ENCODE assay signal across 12 cellular contexts in the genomic region with DNA sequence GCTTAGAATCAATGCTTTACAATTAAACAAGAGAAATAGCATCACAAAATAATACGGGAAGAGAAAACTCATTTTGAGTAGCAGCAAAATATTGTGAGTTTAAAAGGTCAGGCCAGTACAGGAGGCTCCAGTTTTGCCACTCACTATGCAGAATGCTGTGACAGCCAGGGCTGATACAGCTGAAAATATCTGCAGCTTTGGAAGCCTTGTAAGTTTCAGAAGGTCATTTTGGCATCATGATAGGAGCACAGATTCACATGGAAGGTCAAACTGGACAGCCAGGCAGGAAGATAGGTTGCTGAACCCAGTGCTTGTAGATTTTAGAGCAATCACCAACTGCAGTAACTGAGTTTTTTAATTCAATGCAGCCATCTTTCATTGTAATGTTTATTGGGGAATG. TPM values are rescaled to one million over a fixed set of nuclear protein-coding genes. Genes with fewer than 3 reads are reported as not detected.
DNase-seq lines count a peak whose midpoint lies in the region; ATAC-seq, FAIRE-seq and TF ChIP-seq lines count a peak whose summit lies in the region.
"Had no signal": no experiment of that assay in that cellular context is flagged by ENCODE, and none has a peak within 500 bp of the region (broad histone marks: within the 10 kb centered on the region; RNA-seq: fewer than 3 reads in every experiment).

No MANE protein-coding gene starts in this region.

- H3K4me2 ChIP-seq in PC-9 (peak overlapping the region; percentile 21; the same call in 1 of the 2 replicates), endothelial cell of umbilical vein (ENCODE audit: insufficient read depth, low read length) (peak overlapping the region; percentile 54)

- CTCF ChIA-PET in CD8-positive, alpha-beta memory T cell (lab: Charles Lee): interaction anchor here (2.4 kb wide), 1 partner anchor 99 kb away, joined by 8 read pairs; no protein-coding TSS in a partner anchor
- CTCF ChIA-PET in PC-9 (lab: Charles Lee): no interaction called here
- CTCF ChIA-PET in endothelial cell of umbilical vein (lab: Charles Lee): interaction anchor here (1.6 to 3.1 kb wide), 3 partner anchors 9 to 161 kb away, joined by 4 to 16 read pairs (median 4); no protein-coding TSS in a partner anchor

- DNase-seq in CD8-positive, alpha-beta memory T cell: no peak
- DNase-seq in PC-9 (no peak), endothelial cell of umbilical vein (ENCODE audit: low read depth, low spot score) (no peak), osteocyte (ENCODE audit: extremely low spot score, unreplicated experiment) (no peak), foreskin melanocyte (no peak), aorta (no peak)
- DNase-seq: dermis blood vessel endothelial cell, DMS 273 treated with DMSO at 0.1 percent for 48 hours, NCI-H524 had no signal

- no peaks in the 10 kb centered on the region for H3K27me3 Mint-ChIP-seq in CD8-positive, alpha-beta memory T cell
- no peaks in the 10 kb centered on the region for H3K27me3 Mint-ChIP-seq in osteocyte (ENCODE audit: unreplicated experiment)

- no peaks in the 10 kb centered on the region for H3K9me3 ChIP-seq in CD8-positive, alpha-beta memory T cell (ENCODE audit: low read length)
- H3K9me3 ChIP-seq in PC-9 (ENCODE audit: insufficient read depth, low read depth): no peaks in the 10 kb centered on the region
- H3K9me3 ChIP-seq in endothelial cell of umbilical vein (replicated peaks; ENCODE audit: control insufficient read depth, insufficient read depth, low read length): no peaks in the 10 kb centered on the region
- no peaks in the 10 kb centered on the region for H3K9me3 ChIP-seq in aorta (ENCODE audit: control insufficient read depth, low read length)

- POLR2A ChIA-PET in CD8-positive, alpha-beta memory T cell (lab: Charles Lee): interaction anchor here (1.6 to 3.5 kb wide), 3 partner anchors 13 to 40 kb away, joined by 5 to 23 read pairs (median 6); a partner anchor contains a TSS
- POLR2A ChIA-PET in PC-9 (lab: Charles Lee; ENCODE audit: unreplicated experiment) (no interaction called here), endothelial cell of umbilical vein (lab: Charles Lee) (interaction anchor here (0.8 kb wide), 1 partner anchor 10 kb away, joined by 3 read pairs; no protein-coding TSS in a partner anchor)

- H3K9me2 ChIP-seq in PC-9 (ENCODE audit: insufficient read depth): no peaks in the 10 kb centered on the region

- H2AFZ ChIP-seq in PC-9 (no peak overlapping the region), endothelial cell of umbilical vein (ENCODE audit: low read depth, low read length) (no peak overlapping the region)

- TF ChIP-seq CTCF in PC-9 (conservative IDR thresholded peaks at IDR 0.05): no peak
- TF ChIP-seq CTCF in endothelial cell of umbilical vein (IDR thresholded peaks at IDR 0.05; ENCODE audit: extremely low read depth in 1 of 2, insufficient read depth in 1 of 2, low read depth in 1 of 2, low read length in 2 of 2): no peak
- no peak for TF ChIP-seq CTCF in osteocyte (IDR thresholded peaks at IDR 0.05)

- no peak overlapping the region for H3K27ac ChIP-seq in CD8-positive, alpha-beta memory T cell (ENCODE audit: low read depth, low read length)
- H3K27ac ChIP-seq in PC-9: peak overlapping the region; percentile 14; the same call in 1 of the 2 replicates
- H3K27ac ChIP-seq in endothelial cell of umbilical vein (ENCODE audit: insufficient read depth, low read depth, low read length): no peak overlapping the region
- H3K27ac ChIP-seq in aorta (ENCODE audit: low read depth in 1 of 2, low read length in 2 of 2): no peak overlapping the region

- H3K9me1 ChIP-seq in endothelial cell of umbilical vein (replicated peaks; ENCODE audit: control insufficient read depth, extremely low read depth, insufficient read depth, low read length): no peaks in the 10 kb centered on the region

- dilution Hi-C loops in endothelial cell of umbilical vein (cut with MboI; ENCODE audit: extremely low pct_ligation_motif_present, low sequenced_read_pairs): no loop called here

- peaks cover 14% of the 10 kb centered on the region; the same call in 1 of the 2 replicates for H4K20me1 ChIP-seq in PC-9 (ENCODE audit: insufficient read depth)
- H4K20me1 ChIP-seq in endothelial cell of umbilical vein (replicated peaks; ENCODE audit: control insufficient read depth, extremely low read depth, insufficient read depth, low read length): peaks cover 48% of the 10 kb centered on the region

- peaks cover 95% of the 10 kb centered on the region for H3K79me2 ChIP-seq in PC-9 (ENCODE audit: low read depth)
- peaks cover 96% of the 10 kb centered on the region for H3K79me2 ChIP-seq in endothelial cell of umbilical vein (ENCODE audit: control insufficient read depth, insufficient read depth, low read length)

- no peak overlapping the region for H3K9ac ChIP-seq in endothelial cell of umbilical vein (replicated peaks; ENCODE audit: extremely low read depth, insufficient read depth, low read length)

- FAIRE-seq in endothelial cell of umbilical vein (lab: Jason Lieb, UNC): no peak

- peaks cover 16% of the 10 kb centered on the region for H3F3A ChIP-seq in PC-9 (ENCODE audit: insufficient read depth, low read depth)

- intact Hi-C loops in PC-9 (cut with micrococcal nuclease; ENCODE audit: unreplicated experiment): no loop called here
- intact Hi-C loops in endothelial cell of umbilical vein (cut with micrococcal nuclease): no loop called here
- intact Hi-C loops in aorta (cut with DNase I): no loop called here

- peak overlapping the region; percentile 65 to 87 (median 82) for H3K27ac Mint-ChIP-seq in CD8-positive, alpha-beta memory T cell
- peak overlapping the region; percentile 50 for H3K27ac Mint-ChIP-seq in osteocyte (ENCODE audit: unreplicated experiment)

- H3K36me3 Mint-ChIP-seq in CD8-positive, alpha-beta memory T cell: peaks cover 0 to 11% (median 1%) of the 10 kb centered on the region in 3 donors
- H3K36me3 Mint-ChIP-seq in osteocyte (ENCODE audit: unreplicated experiment): peaks cover 2% of the 10 kb centered on the region

- peaks cover 93% of the 10 kb centered on the region for H3K4me1 ChIP-seq in CD8-positive, alpha-beta memory T cell (ENCODE audit: insufficient read depth, low read length)
- H3K4me1 ChIP-seq in PC-9 (replicated peaks; ENCODE audit: insufficient read depth) (peaks cover 13% of the 10 kb centered on the region), endothelial cell of umbilical vein (ENCODE audit: control insufficient read depth, extremely low read depth, insufficient read depth, low read length) (peaks cover 60% of the 10 kb centered on the region), aorta (ENCODE audit: control insufficient read depth in 1 of 2, insufficient read depth in 2 of 2, low read length in 2 of 2) (peaks cover 4 to 8% of the 10 kb centered on the region in 2 donors)

- peaks cover 70 to 93% (median 92%) of the 10 kb centered on the region in 3 donors for H3K4me1 Mint-ChIP-seq in CD8-positive, alpha-beta memory T cell
- peaks cover 63% of the 10 kb centered on the region for H3K4me1 Mint-ChIP-seq in osteocyte (ENCODE audit: unreplicated experiment)

- peak overlapping the region; percentile 26 to 74 (median 63) for H3K4me3 Mint-ChIP-seq in CD8-positive, alpha-beta memory T cell
- H3K4me3 Mint-ChIP-seq in osteocyte (ENCODE audit: unreplicated experiment): no peak overlapping the region
- H3K4me3 Mint-ChIP-seq: neural crest cell had no signal

- 3 to 14% methylated on average over 1 of the region's 1 CpG for WGBS in aorta, 2 donors

- peak overlapping the region; percentile 20 for H3K4me3 ChIP-seq in CD8-positive, alpha-beta memory T cell (ENCODE audit: low read length)
- no peak overlapping the region for H3K4me3 ChIP-seq in PC-9
- H3K4me3 ChIP-seq in endothelial cell of umbilical vein (replicated peaks in 1 of 3; ENCODE audit: insufficient read depth in 1 of 3, low read depth in 1 of 3, low read length in 3 of 3): no peak overlapping the region
- no peak overlapping the region for H3K4me3 ChIP-seq in aorta (ENCODE audit: low read length in 2 of 2)

- no peaks in the 10 kb centered on the region for H3K27me3 ChIP-seq in CD8-positive, alpha-beta memory T cell (ENCODE audit: insufficient read depth, low read length, poor library complexity, severe bottlenecking)
- no peaks in the 10 kb centered on the region for H3K27me3 ChIP-seq in PC-9 (ENCODE audit: insufficient read depth, low read depth)
- no peaks in the 10 kb centered on the region for H3K27me3 ChIP-seq in endothelial cell of umbilical vein (ENCODE audit: control insufficient read depth in 2 of 2, insufficient read depth in 2 of 2, low read length in 2 of 2)
- no peaks in the 10 kb centered on the region for H3K27me3 ChIP-seq in aorta (ENCODE audit: control insufficient read depth in 1 of 2, insufficient read depth in 2 of 2, low read length in 1 of 2)

- BruUV-seq in PC-9 (replicated peaks; lab: Mats Ljungman, UMichigan) (no TSS peak), endothelial cell of umbilical vein (replicated peaks; lab: Mats Ljungman, UMichigan) (no TSS peak)

- no peak for TF ChIP-seq POLR2A in endothelial cell of umbilical vein (IDR thresholded peaks at IDR 0.05; ENCODE audit: low read depth, low read length)

- ATAC-seq in GM19455 (IDR thresholded peaks at IDR 0.05; ENCODE audit: unreplicated experiment): no peak
- ATAC-seq in HG03095 (IDR thresholded peaks at IDR 0.05; ENCODE audit: unreplicated experiment): no peak
- no peak for ATAC-seq in aorta (ENCODE audit: low FRiP score)

- H3K9me3 Mint-ChIP-seq in CD8-positive, alpha-beta memory T cell: no peaks in the 10 kb centered on the region
- H3K9me3 Mint-ChIP-seq in osteocyte (ENCODE audit: unreplicated experiment): no peaks in the 10 kb centered on the region
- H3K9me3 Mint-ChIP-seq: neural crest cell had no signal

- H3K36me3 ChIP-seq in CD8-positive, alpha-beta memory T cell (ENCODE audit: insufficient read depth, low read length): no peaks in the 10 kb centered on the region
- 0 out of 2 replicates have a peak, but pooled peaks cover 2% of the 10 kb centered on the region for H3K36me3 ChIP-seq in PC-9 (ENCODE audit: low read depth)
- H3K36me3 ChIP-seq in endothelial cell of umbilical vein (ENCODE audit: control insufficient read depth in 2 of 2, extremely low read depth in 1 of 2, insufficient read depth in 2 of 2, low read length in 2 of 2): peaks cover 0 to 3% of the 10 kb centered on the region in 2 experiments
- no peaks in the 10 kb centered on the region for H3K36me3 ChIP-seq in aorta (ENCODE audit: control insufficient read depth in 1 of 2, insufficient read depth in 2 of 2, low read length in 1 of 2)

RNA-seq across cellular contexts. Expression of a gene that starts 14.1 kb away (rescaled TPM):
- 100 to 1,000 TPM; 386 to 391 TPM for total RNA-seq in CD8-positive, alpha-beta memory T cell
- polyA plus RNA-seq in CD8-positive, alpha-beta memory T cell: 303 TPM
- total RNA-seq in PC-9 (2021): 122 and 176 TPM in 2 replicates
- 362 and 385 TPM in 2 replicates for total RNA-seq in endothelial cell of umbilical vein
- 151 and 179 TPM in 2 replicates for polyA plus RNA-seq in endothelial cell of umbilical vein
- 158 and 192 TPM in 2 replicates for polyA plus RNA-seq in endothelial cell of umbilical vein (2011; cell fraction: cytosol; rRNA removed)
- 245 and 296 TPM in 2 replicates for polyA plus RNA-seq in endothelial cell of umbilical vein (2011; cell fraction: nucleus; rRNA removed)
- polyA plus RNA-seq in endothelial cell of umbilical vein (2012): 100 and 148 TPM in 2 replicates
- polyA minus RNA-seq in endothelial cell of umbilical vein: 604 and 704 TPM in 2 replicates
- 107 TPM for polyA minus RNA-seq in endothelial cell of umbilical vein (2011; cell fraction: cytosol; rRNA and poly(A)+ RNA removed)
- 897 and 1,083 TPM in 2 replicates for polyA minus RNA-seq in endothelial cell of umbilical vein (2011; cell fraction: nucleus; rRNA and poly(A)+ RNA removed)
- total RNA-seq in osteocyte: 159 and 166 TPM in 2 replicates
- total RNA-seq in aorta: 100 to 1,000 TPM; 485 to 689 TPM
- 100 to 1,000 TPM; 141 to 182 TPM for polyA plus RNA-seq in aorta
